In genomic region chr1:33637846-33638440, GRCh38 we compare ENCODE assay signal across 27 cellular contexts.
A peak's percentile ranks its signal among the peaks of the same experiment; 100 is the strongest.
DNase-seq lines count a peak whose midpoint lies in the region; ATAC-seq and TF ChIP-seq lines count a peak whose summit lies in the region.
"Had no signal": no experiment of that assay in that cellular context is flagged by ENCODE, and none has a peak within 500 bp of the region (broad histone marks: within the 10 kb centered on the region; RNA-seq: fewer than 3 reads in every experiment).

No MANE protein-coding gene starts in this region.

- no peaks in the 10 kb centered on the region for H3K36me3 ChIP-seq in endodermal cell (ENCODE audit: control insufficient read depth, insufficient read depth, low read length)
- H3K36me3 ChIP-seq: SJCRH30 had no signal

- H3K36me3 Mint-ChIP-seq in endodermal cell (ENCODE audit: low read depth), result peaks cover 2% of the 10 kb centered on the region
- H3K36me3 Mint-ChIP-seq: CD8-positive, alpha-beta memory T cell had no signal

- no peaks in the 10 kb centered on the region for H3K9me3 Mint-ChIP-seq in endodermal cell
- H3K9me3 Mint-ChIP-seq: HFFc6 had no signal

- ATAC-seq in GM18520 (IDR thresholded peaks at IDR 0.05; ENCODE audit: unreplicated experiment), result no peak
- no peak for ATAC-seq in HG03442 (IDR thresholded peaks at IDR 0.05; ENCODE audit: unreplicated experiment)
- no peak for ATAC-seq in GM18909 (IDR thresholded peaks at IDR 0.05; ENCODE audit: poor library complexity, unreplicated experiment)

- H3K4me3 Mint-ChIP-seq in endodermal cell, result no peak overlapping the region
- H3K4me3 Mint-ChIP-seq: CD8-positive, alpha-beta memory T cell; HFFc6 had no signal

- TF ChIP-seq CTCF in endodermal cell (conservative IDR thresholded peaks at IDR 0.05), result no peak

- no peaks in the 10 kb centered on the region for H3K4me1 ChIP-seq in endodermal cell (ENCODE audit: control insufficient read depth, insufficient read depth, low read length)
- H3K4me1 ChIP-seq: SJCRH30 had no signal

- peaks cover 9% of the 10 kb centered on the region for H3K27me3 ChIP-seq in endodermal cell (ENCODE audit: control insufficient read depth, insufficient read depth, low read length, poor library complexity, severe bottlenecking)

- WGBS in endodermal cell (ENCODE audit: insufficient coverage in 1 of 2, insufficient read length in 1 of 2), 2 experiments, result 91 to 92% methylated on average over 7 of the region's 7 CpGs

- H3K27me3 Mint-ChIP-seq in endodermal cell (ENCODE audit: insufficient read depth), result peaks cover 25% of the 10 kb centered on the region

- no peak overlapping the region for H3K4me3 ChIP-seq in endodermal cell (ENCODE audit: low read length)
- H3K4me3 ChIP-seq: SJCRH30 had no signal

- no peak overlapping the region for H3K27ac Mint-ChIP-seq in endodermal cell
- H3K27ac Mint-ChIP-seq: CD8-positive, alpha-beta memory T cell; HFFc6 had no signal

- DNase-seq in ELR (ENCODE audit: low read depth), result peak; percentile 8
- DNase-seq in RPMI7951 (ENCODE audit: low read depth), result peak; percentile 59
- peak; percentile 31 for DNase-seq in endodermal cell
- DNase-seq in activated T-cell treated with anti-CD3 and anti-CD28 coated beads, Interleukin-2, amount 50 U/mL, for 48 hours, result no peak
- DNase-seq: AML-193; Calu3; CD8-positive, alpha-beta memory T cell; DMS153; GDM1; H7; HFFc6; KG1; MV-4-11; NCI-H1105 treated with DMSO at 0.1 percent for 48 hours; NCI-H1694; NCI-H2081; NCI-H2171; NCI-H345; NCI-H524; NCI-H774; NK-92 treated with Interleukin-12 subunit alpha and Interleukin-12 subunit beta, amount 100 ng/mL, for 24 hours; SJCRH30 had no signal

- no peak overlapping the region for H3K9ac ChIP-seq in endodermal cell (ENCODE audit: extremely low read depth, low read length, poor library complexity, severe bottlenecking)

- no peak overlapping the region for H3K27ac ChIP-seq in endodermal cell (ENCODE audit: low read depth, low read length)
- H3K27ac ChIP-seq: C4-2B, HL-60, SJCRH30 had no signal

- no peaks in the 10 kb centered on the region for H3K9me3 ChIP-seq in endodermal cell (ENCODE audit: control insufficient read depth, low read length)
- H3K9me3 ChIP-seq: SJCRH30 had no signal

- peaks cover 7% of the 10 kb centered on the region for H3K4me1 Mint-ChIP-seq in endodermal cell

Comparison
In these comparisons a context has a peak if more than half of its experiments do, and no peak if none do; other contexts are left out.
1. DNase-seq: peak in ELR (single experiment), RPMI7951 (single experiment) and endodermal cell (single experiment); none in activated T-cell treated with anti-CD3 and anti-CD28 coated beads, Interleukin-2, amount 50 U/mL, for 48 hours (0 of 2).